8 cellular contexts compared by ENCODE assay signal in genomic region chr5:145738227-145738626, GRCh38.
"Had no signal": no experiment of that assay in that cellular context is flagged by ENCODE, and none has a peak within 500 bp of the region (broad histone marks: within the 10 kb centered on the region; RNA-seq: fewer than 3 reads in every experiment).

No MANE protein-coding gene starts in this region.

- ATAC-seq: GM23338, HCT116 had no signal

- H3K4me3 ChIP-seq: GM23338, HAP-1 had no signal

- DNase-seq: H7, HFFc6, KG1 had no signal

- H3K4me2 ChIP-seq: GM23338 had no signal

- H3K9me3 ChIP-seq: HAP-1 had no signal

- H2AFZ ChIP-seq: GM23338 had no signal

- FAIRE-seq: H1 had no signal

- H3K27ac ChIP-seq: HL-60 had no signal

- H3K4me1 ChIP-seq: HAP-1 had no signal

- H3K36me3 ChIP-seq: HAP-1 had no signal
